In the genomic region with DNA sequence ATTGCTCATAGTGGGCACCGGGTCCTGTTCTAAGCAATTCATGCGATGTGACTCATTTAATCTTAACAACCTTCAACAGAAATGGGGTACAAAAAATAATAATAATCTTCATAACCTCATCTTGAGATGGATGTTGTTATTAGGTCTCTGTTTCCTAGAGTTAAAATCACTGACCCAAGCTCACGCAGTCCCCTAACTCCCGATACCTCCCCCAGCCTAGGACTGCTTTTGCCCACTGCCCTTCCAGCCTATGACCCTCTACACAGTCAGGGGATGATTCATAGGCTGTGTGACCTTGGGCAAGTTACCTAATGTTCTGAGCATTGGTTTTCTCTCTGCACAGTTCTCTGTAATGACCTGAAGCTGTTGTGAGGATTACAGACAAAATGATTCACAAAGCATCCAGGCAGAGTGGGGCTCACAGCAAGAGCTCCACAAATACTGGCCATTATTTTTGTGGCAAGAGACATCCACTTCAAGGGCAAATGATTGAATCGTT, we compare ENCODE assay signal across 13 cellular contexts. TPM values are rescaled to one million over a fixed set of nuclear protein-coding genes. Genes with fewer than 3 reads are reported as not detected.
DNase-seq lines count a peak whose midpoint lies in the region; ATAC-seq and TF ChIP-seq lines count a peak whose summit lies in the region.
"Had no signal": no experiment of that assay in that cellular context is flagged by ENCODE, and none has a peak within 500 bp of the region (broad histone marks: within the 10 kb centered on the region; RNA-seq: fewer than 3 reads in every experiment).

No MANE protein-coding gene starts in this region.

- intact Hi-C loops in Right ventricle myocardium inferior (cut with DNase I), result no loop called here
- intact Hi-C loops in heart left ventricle (cut with DNase I), result loop anchor here in 2 of 10 donors (10.0 kb wide), 1 partner anchor 309 kb away; no protein-coding TSS in a partner anchor
- intact Hi-C loops in left lung (cut with DNase I), result no loop called here
- intact Hi-C loops in activated CD4-positive, alpha-beta memory T cell treated with anti-CD3 and anti-CD28 coated beads for 36 hours (cut with micrococcal nuclease), result loop anchor here (2.0 kb wide), 1 partner anchor 39 kb away; no protein-coding TSS in a partner anchor
- intact Hi-C loops in uterus (cut with DNase I; ENCODE audit: low total_unique reads), result no loop called here

- H3K27ac Mint-ChIP-seq in activated CD4-positive, alpha-beta memory T cell treated with anti-CD3 and anti-CD28 coated beads for 36 hours, result no peak overlapping the region
- H3K27ac Mint-ChIP-seq: natural killer cell treated with Interleukin-12 subunit alpha and Interleukin-12 subunit beta and Interleukin-15 and Interleukin-18, amount 100 ng/mL, for 72 hours had no signal

- H3K27me3 Mint-ChIP-seq in activated CD4-positive, alpha-beta memory T cell treated with anti-CD3 and anti-CD28 coated beads for 36 hours, result peaks cover 30% of the 10 kb centered on the region

- TF ChIP-seq CTCF in heart left ventricle (IDR thresholded peaks at IDR 0.05), result peak in 2 of 12 donors; percentile 7 to 15
- no peak for TF ChIP-seq CTCF in WERI-Rb-1 (IDR thresholded peaks at IDR 0.05; ENCODE audit: low read depth, low read length)
- TF ChIP-seq CTCF in left lung (IDR thresholded peaks at IDR 0.05), result no peak
- no peak for TF ChIP-seq CTCF in uterus (IDR thresholded peaks at IDR 0.05)

- POLR2A ChIA-PET in activated CD4-positive, alpha-beta memory T cell treated with anti-CD3 and anti-CD28 coated beads for 36 hours (lab: Charles Lee), result no interaction called here

- H3K9me3 ChIP-seq in heart left ventricle (no peaks in the 10 kb centered on the region), WERI-Rb-1 (ENCODE audit: severe bottlenecking) (no peaks in the 10 kb centered on the region), left lung (no peaks in the 10 kb centered on the region), uterus (no peaks in the 10 kb centered on the region)
- H3K9me3 ChIP-seq: thyroid gland had no signal

- peaks cover 1% of the 10 kb centered on the region for H3K36me3 Mint-ChIP-seq in activated CD4-positive, alpha-beta memory T cell treated with anti-CD3 and anti-CD28 coated beads for 36 hours
- H3K36me3 Mint-ChIP-seq: natural killer cell treated with Interleukin-12 subunit alpha and Interleukin-12 subunit beta and Interleukin-15 and Interleukin-18, amount 100 ng/mL, for 72 hours had no signal

- peak; percentile 7 for DNase-seq in Right ventricle myocardium inferior (ENCODE audit: missing footprints)
- no peak for DNase-seq in heart left ventricle
- DNase-seq in WERI-Rb-1, result no peak
- peak; percentile 8 for DNase-seq in kidney glomerular epithelial cell (lab: John Stamatoyannopoulos, UW)
- no peak for DNase-seq in left lung
- no peak for DNase-seq in activated CD4-positive, alpha-beta memory T cell treated with anti-CD3 and anti-CD28 coated beads for 36 hours
- DNase-seq in uterus, result no peak

- no peaks in the 10 kb centered on the region for H3K36me3 ChIP-seq in heart left ventricle
- no peaks in the 10 kb centered on the region for H3K36me3 ChIP-seq in WERI-Rb-1
- H3K36me3 ChIP-seq in left lung, result no peaks in the 10 kb centered on the region
- H3K36me3 ChIP-seq in uterus, result no peaks in the 10 kb centered on the region
- H3K36me3 ChIP-seq: thyroid gland had no signal

- H3K27ac ChIP-seq in heart left ventricle, result no peak overlapping the region
- H3K27ac ChIP-seq in WERI-Rb-1, result peak overlapping the region; percentile 13; the same call in 1 of the 2 replicates
- no peak overlapping the region for H3K27ac ChIP-seq in left lung
- H3K27ac ChIP-seq in uterus, result no peak overlapping the region
- H3K27ac ChIP-seq: thyroid gland had no signal

- no peak overlapping the region for H3K4me3 Mint-ChIP-seq in activated CD4-positive, alpha-beta memory T cell treated with anti-CD3 and anti-CD28 coated beads for 36 hours
- H3K4me3 Mint-ChIP-seq: natural killer cell treated with Interleukin-12 subunit alpha and Interleukin-12 subunit beta and Interleukin-15 and Interleukin-18, amount 100 ng/mL, for 72 hours had no signal

- CTCF ChIA-PET in activated CD4-positive, alpha-beta memory T cell treated with anti-CD3 and anti-CD28 coated beads for 36 hours (lab: Charles Lee), result interaction anchor here (0.7 to 3.0 kb wide), 14 partner anchors 9 to 474 kb away, joined by 3 to 35 read pairs (median 4); a partner anchor contains a TSS

- peaks cover 19% of the 10 kb centered on the region for H3K4me1 Mint-ChIP-seq in activated CD4-positive, alpha-beta memory T cell treated with anti-CD3 and anti-CD28 coated beads for 36 hours (ENCODE audit: low read depth)

- ATAC-seq in Right ventricle myocardium inferior (no peak), heart left ventricle (no peak), left lung (no peak), HG02588 (IDR thresholded peaks at IDR 0.05; ENCODE audit: unreplicated experiment) (no peak)

- H3K4me1 ChIP-seq in heart left ventricle, result peaks cover 0 to 12% (median 0%) of the 10 kb centered on the region in 12 donors
- peaks cover 0 to 4% of the 10 kb centered on the region in 2 donors for H3K4me1 ChIP-seq in left lung
- no peaks in the 10 kb centered on the region for H3K4me1 ChIP-seq in uterus
- H3K4me1 ChIP-seq: thyroid gland had no signal

- 46 to 54% (median 50%) methylated on average over 5 of the region's 5 CpGs for WGBS in heart left ventricle, 4 donors

- TF ChIP-seq POLR2A in heart left ventricle (IDR thresholded peaks at IDR 0.05) (no peak), uterus (IDR thresholded peaks at IDR 0.05) (no peak)

- no peak overlapping the region for H3K4me3 ChIP-seq in heart left ventricle
- no peak overlapping the region for H3K4me3 ChIP-seq in WERI-Rb-1 (ENCODE audit: low read depth, low read length)
- H3K4me3 ChIP-seq in left lung, result no peak overlapping the region
- no peak overlapping the region for H3K4me3 ChIP-seq in uterus
- H3K4me3 ChIP-seq: thyroid gland had no signal

- H3K27me3 ChIP-seq in heart left ventricle (peaks cover 0 to 30% (median 0%) of the 10 kb centered on the region in 9 donors), WERI-Rb-1 (ENCODE audit: insufficient read depth, low read depth, severe bottlenecking) (no peaks in the 10 kb centered on the region), left lung (peaks cover 0 to 74% of the 10 kb centered on the region in 2 donors), uterus (peaks cover 0 to 4% of the 10 kb centered on the region in 2 donors)
- H3K27me3 ChIP-seq: thyroid gland had no signal

- no peaks in the 10 kb centered on the region for H3K9me3 Mint-ChIP-seq in activated CD4-positive, alpha-beta memory T cell treated with anti-CD3 and anti-CD28 coated beads for 36 hours
- H3K9me3 Mint-ChIP-seq: natural killer cell treated with Interleukin-12 subunit alpha and Interleukin-12 subunit beta and Interleukin-15 and Interleukin-18, amount 100 ng/mL, for 72 hours had no signal

RNA-seq across cellular contexts. Expression of a gene that starts 19.9 kb away (rescaled TPM):
- total RNA-seq in Right ventricle myocardium inferior (18.2 TPM), heart left ventricle (10 to 100 TPM in 7 of 9 donors, 1 to 10 TPM in 2; 5.0 to 44.0 (median 15.9) TPM), left lung (10 to 100 TPM; 15.6 to 31.8 TPM), uterus (1 to 10 TPM in 3 of 4 donors, not detected in 1; 1.2 to 5.5 (median 3.2) TPM)
- polyA plus RNA-seq in heart left ventricle, result 100 to 1,000 TPM in 1 of 2 donors, 10 to 100 TPM in 1; 36.2 to 139 TPM
- total RNA-seq in activated CD4-positive, alpha-beta memory T cell treated with anti-CD3 and anti-CD28 coated beads for 36 hours, result 10 to 100 TPM; 50.5 to 54.5 TPM

RNA-seq across cellular contexts. Expression of a gene that starts 26.3 kb away (rescaled TPM):
- total RNA-seq in Right ventricle myocardium inferior (not detected), heart left ventricle (not detected), left lung (under 1 TPM in 1 of 2 donors, not detected in 1; 0.29 TPM), uterus (not detected)
- not detected for polyA plus RNA-seq in heart left ventricle
- total RNA-seq in activated CD4-positive, alpha-beta memory T cell treated with anti-CD3 and anti-CD28 coated beads for 36 hours, result not detected
- total RNA-seq: kidney epithelial cell; natural killer cell treated with Interleukin-12 subunit alpha and Interleukin-12 subunit beta and Interleukin-15 and Interleukin-18, amount 100 ng/mL, for 72 hours; T-helper 1 cell treated with Interleukin-12 subunit alpha and Interleukin-12 subunit beta and Interleukin-4 antibody, amounts not matched to agents 30 ng/mL and 1 ng/mL, for 36 hours had no signal
- polyA plus RNA-seq: IgD-negative memory B cell had no signal

RNA-seq across cellular contexts. Expression of a gene that starts 48.7 kb away (rescaled TPM):
- total RNA-seq in Right ventricle myocardium inferior, result 0.65 TPM
- total RNA-seq in heart left ventricle, result 1 to 10 TPM in 5 of 9 donors, under 1 TPM in 4; 0.35 to 3.9 (median 1.6) TPM
- polyA plus RNA-seq in heart left ventricle, result 10 to 100 TPM in 1 of 2 donors, under 1 TPM in 1; 0.30 to 11.2 TPM
- 1 to 10 TPM; 8.3 to 9.2 TPM for total RNA-seq in left lung
- 10 to 100 TPM; 12.8 to 15.3 TPM for total RNA-seq in activated CD4-positive, alpha-beta memory T cell treated with anti-CD3 and anti-CD28 coated beads for 36 hours
- total RNA-seq in uterus, result 10 to 100 TPM in 2 of 4 donors, 1 to 10 TPM in 1, not detected in 1; 7.8 to 45.9 (median 23.1) TPM

RNA-seq across cellular contexts. Expression of a gene that starts 58.3 kb away (rescaled TPM):
- total RNA-seq in Right ventricle myocardium inferior (3.7 TPM), heart left ventricle (10 to 100 TPM in 1 of 9 donors, 1 to 10 TPM in 8; 3.3 to 12.2 (median 6.7) TPM), left lung (10 to 100 TPM; 14.6 to 19.0 TPM), uterus (10 to 100 TPM in 3 of 4 donors, 1 to 10 TPM in 1; 8.2 to 25.9 (median 18.9) TPM)
- 1 to 10 TPM; 4.2 to 7.0 TPM for polyA plus RNA-seq in heart left ventricle
- total RNA-seq in activated CD4-positive, alpha-beta memory T cell treated with anti-CD3 and anti-CD28 coated beads for 36 hours, result 10 to 100 TPM in 1 of 2 experiments, 1 to 10 TPM in 1; 8.8 to 10.2 TPM

Comparison
In these comparisons a context has a peak if more than half of its experiments do, and no peak if none do; other contexts are left out.
1. DNase-seq: peak in Right ventricle myocardium inferior (single experiment) and kidney glomerular epithelial cell (single experiment); none in heart left ventricle (0 of 5), WERI-Rb-1 (single experiment), left lung (0 of 2), activated CD4-positive, alpha-beta memory T cell treated with anti-CD3 and anti-CD28 coated beads for 36 hours (single experiment) and uterus (0 of 2).